ENCODE assay signal across 13 cellular contexts in genomic region chr2:119158563-119159347, GRCh38. TPM values are rescaled to one million over a fixed set of nuclear protein-coding genes. Genes with fewer than 3 reads are reported as not detected.
DNase-seq lines count a peak whose midpoint lies in the region; ATAC-seq and TF ChIP-seq lines count a peak whose summit lies in the region.
"Had no signal": no experiment of that assay in that cellular context is flagged by ENCODE, and none has a peak within 500 bp of the region (broad histone marks: within the 10 kb centered on the region; RNA-seq: fewer than 3 reads in every experiment).

Gene C1QL2 (minus strand): TSS chr2:119158751. CDS start chr2:119158269, 482 bp downstream.

- H3K23ac ChIP-seq in H9 (ENCODE audit: insufficient read length, low read depth, low read length) = no peak within 1 kb of the TSS

- H2BK15ac ChIP-seq in H9 (ENCODE audit: low read depth, low read length) = no peak within 1 kb of the TSS

- no peak within 1 kb of the TSS for H3K4ac ChIP-seq in H9 (ENCODE audit: low read depth, low read length)

- H3K9ac ChIP-seq in H9 (ENCODE audit: extremely low read depth, insufficient read length, low read length) = no peak within 1 kb of the TSS
- H3K9ac ChIP-seq: KMS-11 had no signal

- peaks cover 40 to 44% of the 10 kb centered on the region in 2 experiments for H3K4me1 Mint-ChIP-seq in H9
- H3K4me1 Mint-ChIP-seq in activated naive CD8-positive, alpha-beta T cell treated with anti-CD3 and anti-CD28 coated beads, Interleukin-2, amount 50 U/mL, for 24 hours = peaks cover 2% of the 10 kb centered on the region
- H3K4me1 Mint-ChIP-seq in naive thymus-derived CD4-positive, alpha-beta T cell = peaks cover 0 to 4% (median 0%) of the 10 kb centered on the region in 7 donors

- peaks cover 21% of the 10 kb centered on the region; the same call in 1 of the 2 replicates for H3K27me3 ChIP-seq in H9 (ENCODE audit: insufficient read depth, low read length)
- peaks cover 0 to 6% of the 10 kb centered on the region in 2 donors for H3K27me3 ChIP-seq in naive thymus-derived CD4-positive, alpha-beta T cell (ENCODE audit: control insufficient read depth in 2 of 2, insufficient read depth in 2 of 2, low read length in 2 of 2)

- no peaks in the 10 kb centered on the region for H3K9me3 ChIP-seq in H9 (ENCODE audit: control insufficient read depth, low read depth, low read length)
- no peaks in the 10 kb centered on the region for H3K9me3 ChIP-seq in naive thymus-derived CD4-positive, alpha-beta T cell (ENCODE audit: control insufficient read depth in 2 of 3, low read length in 3 of 3)

- no peak within 1 kb of the TSS for H3K14ac ChIP-seq in H9 (ENCODE audit: insufficient read depth, low read length)

- TF ChIP-seq CTCF in H9 (conservative IDR thresholded peaks at IDR 0.05) (peak; percentile 58), lower leg skin (IDR thresholded peaks at IDR 0.05) (no peak)

- H2BK120ac ChIP-seq in H9 (ENCODE audit: low read depth, low read length, poor library complexity, severe bottlenecking) = no peak within 1 kb of the TSS

- no peak within 1 kb of the TSS for H4K5ac ChIP-seq in H9 (ENCODE audit: insufficient read length, low read depth, low read length)

- H2AK5ac ChIP-seq in H9 (ENCODE audit: insufficient read length, low read length) = no peak within 1 kb of the TSS

- H3K27ac ChIP-seq in H9 (ENCODE audit: insufficient read length, low read depth, low read length) = no peak within 1 kb of the TSS
- H3K27ac ChIP-seq in naive thymus-derived CD4-positive, alpha-beta T cell (ENCODE audit: low read depth, low read length) = no peak within 1 kb of the TSS
- H3K27ac ChIP-seq: KMS-11 had no signal

- no peak within 1 kb of the TSS for H3K56ac ChIP-seq in H9 (ENCODE audit: insufficient read length, low read depth, low read length)

- DNase-seq in COLO668 (lab: John Stamatoyannopoulos, UW; ENCODE audit: unreplicated experiment) (peak; percentile 39), H9 (peak; percentile 77), islet precursor cell (peak; percentile 76), lower leg skin (ENCODE audit: low spot score in 2 of 2) (no peak), SIG-M5 treated with dmso at 0.1 percent for 504 hours (lab: John Stamatoyannopoulos, UW; ENCODE audit: unreplicated experiment) (no peak)
- DNase-seq in activated naive CD8-positive, alpha-beta T cell treated with anti-CD3 and anti-CD28 coated beads, Interleukin-2, amount 50 U/mL, for 24 hours = no peak
- no peak for DNase-seq in naive thymus-derived CD4-positive, alpha-beta T cell
- DNase-seq: activated gamma-delta T cell treated with Interleukin-2 at 50 U/mL for 16 hours, Calu3 had no signal

- peaks cover 0 to 1% (median 0%) of the 10 kb centered on the region in 3 experiments; a peak in 2 of 7 replicates for H3K36me3 Mint-ChIP-seq in H9 (ENCODE audit: insufficient read depth in 1 of 3, low read depth in 3 of 3)
- no peaks in the 10 kb centered on the region for H3K36me3 Mint-ChIP-seq in activated naive CD8-positive, alpha-beta T cell treated with anti-CD3 and anti-CD28 coated beads, Interleukin-2, amount 50 U/mL, for 24 hours (ENCODE audit: low read depth)
- H3K36me3 Mint-ChIP-seq in naive thymus-derived CD4-positive, alpha-beta T cell = peaks cover 0 to 3% (median 0%) of the 10 kb centered on the region in 5 donors

- peak within 1 kb of the TSS; percentile 78 to 91 for H3K4me3 Mint-ChIP-seq in H9
- no peak within 1 kb of the TSS for H3K4me3 Mint-ChIP-seq in activated naive CD8-positive, alpha-beta T cell treated with anti-CD3 and anti-CD28 coated beads, Interleukin-2, amount 50 U/mL, for 24 hours
- H3K4me3 Mint-ChIP-seq in naive thymus-derived CD4-positive, alpha-beta T cell = no peak within 1 kb of the TSS

- no peak for TF ChIP-seq POLR2A in lower leg skin (IDR thresholded peaks at IDR 0.05)

- no peak within 1 kb of the TSS for H4K8ac ChIP-seq in H9 (replicated peaks; ENCODE audit: insufficient read length, low read depth, low read length)

- H4K91ac ChIP-seq in H9 (ENCODE audit: insufficient read length, low read depth, low read length) = no peak within 1 kb of the TSS

- H3T11ph ChIP-seq in H9 (ENCODE audit: low read length) = no peak within 1 kb of the TSS

- no peak within 1 kb of the TSS for H2AFZ ChIP-seq in H9 (ENCODE audit: low read length)

- H3K36me3 ChIP-seq in naive thymus-derived CD4-positive, alpha-beta T cell (ENCODE audit: control insufficient read depth in 2 of 3, insufficient read depth in 3 of 3, low read length in 3 of 3) = no peaks in the 10 kb centered on the region

- no peaks in the 10 kb centered on the region for H4K20me1 ChIP-seq in H9 (ENCODE audit: control insufficient read depth, insufficient read depth, insufficient read length)

- H2BK12ac ChIP-seq in H9 (ENCODE audit: insufficient read length, low read depth, low read length) = no peak within 1 kb of the TSS

- H2BK5ac ChIP-seq in H9 (ENCODE audit: insufficient read length, low read length) = no peak within 1 kb of the TSS

- ATAC-seq in activated naive CD8-positive, alpha-beta T cell treated with anti-CD3 and anti-CD28 coated beads, Interleukin-2, amount 50 U/mL, for 24 hours = peak; percentile 17
- no peak for ATAC-seq in naive thymus-derived CD4-positive, alpha-beta T cell
- no peak for ATAC-seq in HG03378 (IDR thresholded peaks at IDR 0.05; ENCODE audit: unreplicated experiment)

- H3K79me1 ChIP-seq in H9 (ENCODE audit: insufficient read depth, low read depth, low read length, poor library complexity, severe bottlenecking) = no peaks in the 10 kb centered on the region

- H3K27ac Mint-ChIP-seq in H9 = no peak within 1 kb of the TSS
- no peak within 1 kb of the TSS for H3K27ac Mint-ChIP-seq in activated naive CD8-positive, alpha-beta T cell treated with anti-CD3 and anti-CD28 coated beads, Interleukin-2, amount 50 U/mL, for 24 hours
- peak within 1 kb of the TSS in 1 of 9 donors; percentile 21 for H3K27ac Mint-ChIP-seq in naive thymus-derived CD4-positive, alpha-beta T cell

- H3K27me3 Mint-ChIP-seq in H9 (ENCODE audit: low read depth) = peaks cover 58% of the 10 kb centered on the region
- H3K27me3 Mint-ChIP-seq in activated naive CD8-positive, alpha-beta T cell treated with anti-CD3 and anti-CD28 coated beads, Interleukin-2, amount 50 U/mL, for 24 hours = peaks cover 57% of the 10 kb centered on the region
- H3K27me3 Mint-ChIP-seq in naive thymus-derived CD4-positive, alpha-beta T cell = peaks cover 61 to 76% (median 64%) of the 10 kb centered on the region in 5 donors

- POLR2A ChIA-PET in naive thymus-derived CD4-positive, alpha-beta T cell (lab: Charles Lee) = no interaction called here

- WGBS in H9 (ENCODE audit: extremely low coverage, insufficient read length, low lambda C conversion rate) = no CpG with 5 or more reads among the region's 71 CpGs
- 10 to 19% methylated on average over 7 to 24 of the region's 71 CpGs for WGBS in lower leg skin, 2 donors

- H3K4me2 ChIP-seq in H9 (ENCODE audit: insufficient read depth, insufficient read length, low read length) = peak within 1 kb of the TSS; percentile 37
- H3K4me2 ChIP-seq: KMS-11 had no signal

- H3K4me3 ChIP-seq in lower leg skin (ENCODE audit: low read depth, poor library complexity, severe bottlenecking) = no peak within 1 kb of the TSS
- H3K4me3 ChIP-seq in naive thymus-derived CD4-positive, alpha-beta T cell (ENCODE audit: low read length) = no peak within 1 kb of the TSS

- H3K79me2 ChIP-seq in H9 (ENCODE audit: insufficient read depth, low read length) = no peaks in the 10 kb centered on the region

- CTCF ChIA-PET in naive thymus-derived CD4-positive, alpha-beta T cell (lab: Charles Lee) = no interaction called here

- H3K18ac ChIP-seq in H9 (ENCODE audit: insufficient read length, low read depth, low read length) = no peak within 1 kb of the TSS

- H3K23me2 ChIP-seq in H9 (ENCODE audit: insufficient read length, low read depth, low read length, poor library complexity, severe bottlenecking) = peaks cover 25% of the 10 kb centered on the region

- peaks cover 0 to 2% of the 10 kb centered on the region in 2 experiments; a peak in 1 of 5 replicates for H3K9me3 Mint-ChIP-seq in H9
- no peaks in the 10 kb centered on the region for H3K9me3 Mint-ChIP-seq in activated naive CD8-positive, alpha-beta T cell treated with anti-CD3 and anti-CD28 coated beads, Interleukin-2, amount 50 U/mL, for 24 hours
- H3K9me3 Mint-ChIP-seq in naive thymus-derived CD4-positive, alpha-beta T cell = peaks cover 0 to 4% (median 0%) of the 10 kb centered on the region in 11 donors

- no peak within 1 kb of the TSS for H2BK20ac ChIP-seq in H9 (ENCODE audit: low read depth, low read length, poor library complexity, severe bottlenecking)

- H3K4me1 ChIP-seq in H9 (ENCODE audit: insufficient read depth, low read length) = peaks cover 5% of the 10 kb centered on the region; the same call in 1 of the 2 replicates
- no peaks in the 10 kb centered on the region for H3K4me1 ChIP-seq in naive thymus-derived CD4-positive, alpha-beta T cell (ENCODE audit: control insufficient read depth in 2 of 2, insufficient read depth in 2 of 2, low read length in 2 of 2)

- intact Hi-C loops in lower leg skin (cut with DNase I; ENCODE audit: low total_unique reads) = no loop called here
- intact Hi-C loops in naive thymus-derived CD4-positive, alpha-beta T cell (cut with micrococcal nuclease) = no loop called here

RNA-seq across cellular contexts. Expression of gene C1QL2, which starts in this region (rescaled TPM):
- total RNA-seq in H9 (2021) (0.81 and 0.90 TPM in 2 replicates), lower leg skin (under 1 TPM in 2 of 4 donors, not detected in 2; 0.22 to 0.65 TPM)
- not detected for total RNA-seq in naive thymus-derived CD4-positive, alpha-beta T cell
- not detected for polyA plus RNA-seq in naive thymus-derived CD4-positive, alpha-beta T cell
- total RNA-seq: Calu3, dermis microvascular lymphatic vessel endothelial cell, urinary bladder had no signal

Comparison
In these comparisons a context has a peak if more than half of its experiments do, and no peak if none do; other contexts are left out.
1. Peak in DNase-seq and H3K4me2 ChIP-seq in H9; RNA of the gene not detected or under 1 TPM.
2. DNase-seq: peak in COLO668 (single experiment) and islet precursor cell (single experiment); none in activated naive CD8-positive, alpha-beta T cell treated with anti-CD3 and anti-CD28 coated beads, Interleukin-2, amount 50 U/mL, for 24 hours (single experiment), lower leg skin (0 of 2), naive thymus-derived CD4-positive, alpha-beta T cell (0 of 9) and SIG-M5 treated with dmso at 0.1 percent for 504 hours (single experiment).
3. H3K4me3 Mint-ChIP-seq: peak in H9 (2 of 2); none in activated naive CD8-positive, alpha-beta T cell treated with anti-CD3 and anti-CD28 coated beads, Interleukin-2, amount 50 U/mL, for 24 hours (single experiment) and naive thymus-derived CD4-positive, alpha-beta T cell (0 of 10).